In genomic region chr7:19284136-19284535, GRCh38 we compare ENCODE assay signal across 23 cellular contexts.
DNase-seq lines count a peak whose midpoint lies in the region; ATAC-seq, FAIRE-seq and TF ChIP-seq lines count a peak whose summit lies in the region.
"Had no signal": no experiment of that assay in that cellular context is flagged by ENCODE, and none has a peak within 500 bp of the region (broad histone marks: within the 10 kb centered on the region; RNA-seq: fewer than 3 reads in every experiment).

No MANE protein-coding gene starts in this region.

- H3K9me3 ChIP-seq in astrocyte (ENCODE audit: insufficient read depth, low read depth, low read length) (no peaks in the 10 kb centered on the region), osteoblast (ENCODE audit: low read depth, low read length) (no peaks in the 10 kb centered on the region), A673 (ENCODE audit: low read depth, low read length, poor library complexity, severe bottlenecking) (no peaks in the 10 kb centered on the region), pancreas (no peaks in the 10 kb centered on the region)
- H3K9me3 ChIP-seq: Caco-2, MG63 had no signal

- POLR2A ChIA-PET in A673 (lab: Charles Lee; ENCODE audit: low non-redundant PET): no interaction called here

- H2AFZ ChIP-seq in astrocyte (ENCODE audit: low read depth, low read length) (no peak overlapping the region), osteoblast (ENCODE audit: low read length) (peak overlapping the region; percentile 52)

- H3K4me2 ChIP-seq in astrocyte (ENCODE audit: low read length) (no peak overlapping the region), osteoblast (ENCODE audit: insufficient read depth, low read length) (peak overlapping the region; percentile 24)

- TF ChIP-seq CTCF in astrocyte (IDR thresholded peaks at IDR 0.05; ENCODE audit: insufficient read depth, low read depth, low read length): no peak
- no peak for TF ChIP-seq CTCF in osteoblast (IDR thresholded peaks at IDR 0.05; ENCODE audit: extremely low read depth, low read depth, low read length)
- no peak for TF ChIP-seq CTCF in A673 (conservative IDR thresholded peaks at IDR 0.05; ENCODE audit: low read depth, low read length)
- no peak for TF ChIP-seq CTCF in pancreas (IDR thresholded peaks at IDR 0.05)

- WGBS in pancreas, 2 donors: 33 to 35% methylated on average over 1 of the region's 1 CpG

- H3K36me3 ChIP-seq in astrocyte (ENCODE audit: insufficient read depth, low read length) (no peaks in the 10 kb centered on the region), osteoblast (ENCODE audit: insufficient read depth, low read length) (no peaks in the 10 kb centered on the region), A673 (ENCODE audit: insufficient read depth, low read length, poor library complexity, severe bottlenecking) (no peaks in the 10 kb centered on the region), pancreas (no peaks in the 10 kb centered on the region)
- H3K36me3 ChIP-seq: MG63 had no signal

- TF ChIP-seq POLR2A in H54 (IDR thresholded peaks at IDR 0.05; ENCODE audit: low read depth, low read length): no peak

- H3K79me2 ChIP-seq in astrocyte (ENCODE audit: insufficient read depth, low read length): no peaks in the 10 kb centered on the region
- no peaks in the 10 kb centered on the region for H3K79me2 ChIP-seq in osteoblast (ENCODE audit: insufficient read depth, low read length)

- no peaks in the 10 kb centered on the region for H3K27me3 Mint-ChIP-seq in astrocyte (ENCODE audit: low read depth, unreplicated experiment)

- H3K9me3 Mint-ChIP-seq in astrocyte (ENCODE audit: unreplicated experiment): peaks cover 5% of the 10 kb centered on the region

- no TSS peak for BruUV-seq in A673 (replicated peaks; lab: Mats Ljungman, UMichigan)

- H3K27me3 ChIP-seq in astrocyte (ENCODE audit: insufficient read depth, low read length): no peaks in the 10 kb centered on the region
- no peaks in the 10 kb centered on the region for H3K27me3 ChIP-seq in osteoblast (ENCODE audit: insufficient read depth, low read length)
- no peaks in the 10 kb centered on the region for H3K27me3 ChIP-seq in A673 (replicated peaks; ENCODE audit: insufficient read depth, low read depth, low read length, poor library complexity)
- peaks cover 0 to 3% (median 0%) of the 10 kb centered on the region in 4 donors for H3K27me3 ChIP-seq in pancreas
- H3K27me3 ChIP-seq: MG63 had no signal

- H4K20me1 ChIP-seq in astrocyte (ENCODE audit: insufficient read depth, low read length) (no peaks in the 10 kb centered on the region), osteoblast (ENCODE audit: insufficient read depth, low read length) (no peaks in the 10 kb centered on the region)

- no peak overlapping the region for H3K4me3 Mint-ChIP-seq in astrocyte (ENCODE audit: unreplicated experiment)
- H3K4me3 Mint-ChIP-seq: CD8-positive, alpha-beta T cell had no signal

- intact Hi-C loops in A673 (cut with micrococcal nuclease; ENCODE audit: unreplicated experiment): no loop called here
- intact Hi-C loops in pancreas (cut with DNase I): no loop called here

- no peak for DNase-seq in H54 (ENCODE audit: insufficient read length, low spot score)
- peak; percentile 27 for DNase-seq in NCI-H226
- DNase-seq in astrocyte (ENCODE audit: low read depth): no peak
- no peak for DNase-seq in osteoblast (ENCODE audit: insufficient read length, low spot score, missing footprints)
- DNase-seq in A673 (ENCODE audit: low spot score): no peak
- DNase-seq in activated effector memory CD4-positive, alpha-beta T cell treated with anti-CD3 and anti-CD28 coated beads, Interleukin-2, amount 50 U/mL, for 16 hours: no peak
- DNase-seq in pancreas: no peak
- DNase-seq: C1 segment of cervical spinal cord; Caco-2; CD8-positive, alpha-beta T cell; Kasumi-1; MG63; NCI-H1105 treated with DMSO at 0.1 percent for 48 hours; NCI-H2029; NCI-H446 treated with DMSO at 0.1 percent for 48 hours; NCI-H526 treated with DMSO at 0.1 percent for 48 hours; RPMI8226; SHP77 had no signal

- peak; percentile 81 for FAIRE-seq in H54 (lab: Jason Lieb, UNC)
- peak; percentile 34 for FAIRE-seq in astrocyte (lab: Jason Lieb, UNC)
- no peak for FAIRE-seq in pancreas (lab: Jason Lieb, UNC)
- FAIRE-seq: A204.1, H1, HepG2, K562 had no signal

- H3K9ac ChIP-seq in astrocyte (ENCODE audit: low read length): no peak overlapping the region

- H3K27ac Mint-ChIP-seq in astrocyte (ENCODE audit: unreplicated experiment): no peak overlapping the region
- H3K27ac Mint-ChIP-seq: CD8-positive, alpha-beta T cell had no signal

- H3K4me3 ChIP-seq in astrocyte (ENCODE audit: insufficient read depth, low read depth, low read length) (no peak overlapping the region), osteoblast (ENCODE audit: insufficient read depth, low read length) (no peak overlapping the region), A673 (ENCODE audit: low read depth, low read length, poor library complexity, severe bottlenecking) (no peak overlapping the region), pancreas (no peak overlapping the region)
- H3K4me3 ChIP-seq: K562, MG63 had no signal

- no peaks in the 10 kb centered on the region for H3K36me3 Mint-ChIP-seq in astrocyte (ENCODE audit: low read depth, unreplicated experiment)
- H3K36me3 Mint-ChIP-seq: CD8-positive, alpha-beta T cell had no signal

- H3K27ac ChIP-seq in astrocyte (ENCODE audit: low read depth, low read length) (no peak overlapping the region), osteoblast (ENCODE audit: low read depth, low read length) (peak overlapping the region; percentile 81), A673 (ENCODE audit: low read depth, low read length, poor library complexity, severe bottlenecking) (no peak overlapping the region), pancreas (no peak overlapping the region)

- H3K4me1 Mint-ChIP-seq in astrocyte (ENCODE audit: low read depth, unreplicated experiment): no peaks in the 10 kb centered on the region

- CTCF ChIA-PET in A673 (lab: Charles Lee): no interaction called here

- ATAC-seq in GM19328 (IDR thresholded peaks at IDR 0.05; ENCODE audit: unreplicated experiment) (no peak), pancreas (no peak)
- ATAC-seq: CD8-positive, alpha-beta T cell; HepG2; K562 had no signal

- H3K4me1 ChIP-seq in astrocyte (ENCODE audit: insufficient read depth, low read length) (no peaks in the 10 kb centered on the region), osteoblast (ENCODE audit: insufficient read depth, low read length) (peaks cover 16% of the 10 kb centered on the region), A673 (ENCODE audit: insufficient read depth, low read length, poor library complexity, severe bottlenecking) (no peaks in the 10 kb centered on the region), pancreas (no peaks in the 10 kb centered on the region)
- H3K4me1 ChIP-seq: Caco-2 had no signal
